22 cellular contexts compared by ENCODE assay signal in genomic region chr3:31921833-31922232, GRCh38. TPM values are rescaled to one million over a fixed set of nuclear protein-coding genes. Genes with fewer than 3 reads are reported as not detected.
A peak's percentile ranks its signal among the peaks of the same experiment; 100 is the strongest.
DNase-seq lines count a peak whose midpoint lies in the region; ATAC-seq, FAIRE-seq and TF ChIP-seq lines count a peak whose summit lies in the region.
"Had no signal": no experiment of that assay in that cellular context is flagged by ENCODE, and none has a peak within 500 bp of the region (broad histone marks: within the 10 kb centered on the region; RNA-seq: fewer than 3 reads in every experiment).

No MANE protein-coding gene starts in this region.

- H3K4me1 ChIP-seq in A549 (peaks cover 10% of the 10 kb centered on the region), GM23338 (ENCODE audit: insufficient read depth) (peaks cover 62% of the 10 kb centered on the region), Karpas-422 (ENCODE audit: low read length) (peaks cover 72% of the 10 kb centered on the region), K562 (replicated peaks in 1 of 2; ENCODE audit: control insufficient read depth in 2 of 2, insufficient read depth in 2 of 2, low read length in 2 of 2) (no peaks in the 10 kb centered on the region), gastrocnemius medialis (no peaks in the 10 kb centered on the region)

- no peak for TF ChIP-seq CTCF in A549 (IDR thresholded peaks at IDR 0.05)
- TF ChIP-seq CTCF in GM23338 (conservative IDR thresholded peaks at IDR 0.05; ENCODE audit: low read depth in 2 of 2): no peak
- no peak for TF ChIP-seq CTCF in K562 (IDR thresholded peaks at IDR 0.05 in 2 of 3, conservative IDR thresholded peaks at IDR 0.05 in 1 of 3; ENCODE audit: insufficient read depth in 2 of 3, low read depth in 1 of 3, low read length in 3 of 3)
- no peak for TF ChIP-seq CTCF in gastrocnemius medialis (IDR thresholded peaks at IDR 0.05 in 4 of 5, conservative IDR thresholded peaks at IDR 0.05 in 1 of 5)

- CTCF ChIA-PET in A549 (lab: Yijun Ruan, JAX) (no interaction called here), K562 (lab: Yijun Ruan, JAX; ENCODE audit: low intra/inter-chr PET ratio) (no interaction called here)

- H3K4me2 ChIP-seq in A549: no peak overlapping the region
- H3K4me2 ChIP-seq in GM23338: no peak overlapping the region
- no peak overlapping the region for H3K4me2 ChIP-seq in Karpas-422 (ENCODE audit: low read depth, low read length, poor library complexity, severe bottlenecking)
- H3K4me2 ChIP-seq in K562 (ENCODE audit: insufficient read depth, low read length): no peak overlapping the region
- H3K4me2 ChIP-seq: BLaER1 treated with 17β-estradiol and CSF1 and Interleukin-3, amounts not matched to agents 10 nM and 100 nM had no signal

- TF ChIP-seq EP300 in A549 (IDR thresholded peaks at IDR 0.05): no peak
- TF ChIP-seq EP300 in K562 (IDR thresholded peaks at IDR 0.05; ENCODE audit: low read length): no peak

- 71% methylated on average over 4 of the region's 4 CpGs for WGBS in A549 (ENCODE audit: missing lambda C conversion rate)
- under 1% methylated on average over 4 of the region's 4 CpGs for WGBS in K562 (ENCODE audit: insufficient coverage, low coverage, missing lambda C conversion rate)

- no peaks in the 10 kb centered on the region for H3K36me3 ChIP-seq in GM23338 (ENCODE audit: insufficient read depth)
- H3K36me3 ChIP-seq in Karpas-422 (ENCODE audit: insufficient read depth, low read length): peaks cover 38% of the 10 kb centered on the region
- H3K36me3 ChIP-seq in K562 (ENCODE audit: control insufficient read depth, insufficient read depth, low read length): no peaks in the 10 kb centered on the region
- H3K36me3 ChIP-seq in gastrocnemius medialis: no peaks in the 10 kb centered on the region
- H3K36me3 ChIP-seq: BLaER1 treated with 17β-estradiol and CSF1 and Interleukin-3, amounts not matched to agents 10 nM and 100 nM had no signal

- peaks cover 94% of the 10 kb centered on the region for H3K79me2 ChIP-seq in GM23338 (replicated peaks; ENCODE audit: insufficient read depth)
- H3K79me2 ChIP-seq in Karpas-422 (ENCODE audit: low read length): peaks cover 89% of the 10 kb centered on the region
- no peaks in the 10 kb centered on the region for H3K79me2 ChIP-seq in K562 (ENCODE audit: control insufficient read depth, insufficient read depth, low read length)

- H3K27ac Mint-ChIP-seq in GM23338: no peak overlapping the region
- H3K27ac Mint-ChIP-seq in effector memory CD8-positive, alpha-beta T cell: no peak overlapping the region
- H3K27ac Mint-ChIP-seq: CD8-positive, alpha-beta T cell; HFFc6 had no signal

- peaks cover 4% of the 10 kb centered on the region for H3K27me3 Mint-ChIP-seq in GM23338 (ENCODE audit: insufficient read depth, low read depth, poor library complexity)
- H3K27me3 Mint-ChIP-seq in effector memory CD8-positive, alpha-beta T cell: peaks cover 10 to 24% of the 10 kb centered on the region in 2 donors
- H3K27me3 Mint-ChIP-seq: B cell had no signal

- H3K9me1 ChIP-seq in K562 (ENCODE audit: control insufficient read depth, insufficient read depth, low read length): no peaks in the 10 kb centered on the region

- in situ Hi-C loops in K562 (cut with MboI) (no loop called here), gastrocnemius medialis (cut with MboI; ENCODE audit: low sequenced_read_pairs in 4 of 4) (no loop called here)

- peaks cover 60% of the 10 kb centered on the region for H3K4me1 Mint-ChIP-seq in GM23338
- H3K4me1 Mint-ChIP-seq in effector memory CD8-positive, alpha-beta T cell (ENCODE audit: low read depth in 2 of 2): peaks cover 0 to 6% of the 10 kb centered on the region in 2 donors

- H3K27ac ChIP-seq in A549: no peak overlapping the region
- 0 out of 2 replicates have a peak overlapping the region, but pooled peaks have one; percentile 29 for H3K27ac ChIP-seq in GM23338 (ENCODE audit: low read depth)
- H3K27ac ChIP-seq in Karpas-422 (ENCODE audit: low read length): peak overlapping the region; percentile 99; the same call in 1 of the 2 replicates
- H3K27ac ChIP-seq in K562 (ENCODE audit: extremely low read depth, low read depth, low read length): no peak overlapping the region
- H3K27ac ChIP-seq in gastrocnemius medialis: no peak overlapping the region
- H3K27ac ChIP-seq: BLaER1 treated with 17β-estradiol and CSF1 and Interleukin-3, amounts not matched to agents 10 nM and 100 nM; HL-60 had no signal

- no peak for TF ChIP-seq POLR2A in A549 (IDR thresholded peaks at IDR 0.05; ENCODE audit: low read length)
- TF ChIP-seq POLR2A in K562 (conservative IDR thresholded peaks at IDR 0.05): no peak
- no peak for TF ChIP-seq POLR2A in gastrocnemius medialis (IDR thresholded peaks at IDR 0.05)

- DNase-seq in A549 (ENCODE audit: low read depth in 1 of 2, low spot score in 1 of 2) (no peak), GM23338 (ENCODE audit: low spot score) (no peak), Karpas-422 (no peak), K562 (ENCODE audit: extremely low read depth in 1 of 4, low spot score in 3 of 4) (no peak), SKM-1 (lab: John Stamatoyannopoulos, UW; ENCODE audit: unreplicated experiment) (no peak), NCI-H82 (lab: John Stamatoyannopoulos, UW) (no peak), gastrocnemius medialis (no peak)
- no peak for DNase-seq in effector memory CD8-positive, alpha-beta T cell
- DNase-seq: 8988T; CD8-positive, alpha-beta T cell; DMS 273 treated with DMSO at 0.1 percent for 48 hours; DMS53; DND-41; GOT3; H7; HFFc6 had no signal

- H3K9me3 ChIP-seq in A549 (0 out of 3 replicates have a peak, but pooled peaks cover 7% of the 10 kb centered on the region), Karpas-422 (ENCODE audit: low read length) (peaks cover 7% of the 10 kb centered on the region; the same call in 1 of the 2 replicates), K562 (replicated peaks; ENCODE audit: control insufficient read depth, insufficient read depth, low read depth, low read length) (no peaks in the 10 kb centered on the region), gastrocnemius medialis (no peaks in the 10 kb centered on the region)

- no TSS peak for BruUV-seq in K562 (replicated peaks; lab: Mats Ljungman, UMichigan)

- no peak overlapping the region for H2AFZ ChIP-seq in GM23338
- no peak overlapping the region for H2AFZ ChIP-seq in Karpas-422 (ENCODE audit: low read length)
- no peak overlapping the region for H2AFZ ChIP-seq in K562 (ENCODE audit: low read depth, low read length)

- POLR2A ChIA-PET in A549 (lab: Yijun Ruan, JAX) (no interaction called here), K562 (lab: Yijun Ruan, JAX) (no interaction called here)

- FAIRE-seq in A549 (lab: Jason Lieb, UNC) (no peak), K562 (lab: Jason Lieb, UNC) (no peak)
- FAIRE-seq: G401.6, GM12891 had no signal

- H3K9me2 ChIP-seq in GM23338 (ENCODE audit: insufficient read depth) (peaks cover 4% of the 10 kb centered on the region; the same call in 1 of the 2 replicates), Karpas-422 (replicated peaks; ENCODE audit: insufficient read depth, low read length) (no peaks in the 10 kb centered on the region)

- H3K4me3 Mint-ChIP-seq in GM23338: no peak overlapping the region
- H3K4me3 Mint-ChIP-seq in effector memory CD8-positive, alpha-beta T cell: no peak overlapping the region
- H3K4me3 Mint-ChIP-seq: B cell; CD8-positive, alpha-beta T cell; HFFc6 had no signal

- H3K9ac ChIP-seq in Karpas-422 (ENCODE audit: low read length): no peak overlapping the region
- no peak overlapping the region for H3K9ac ChIP-seq in K562 (ENCODE audit: insufficient read depth in 1 of 2, low read depth in 2 of 2, low read length in 2 of 2)
- H3K9ac ChIP-seq: BLaER1 treated with 17β-estradiol and CSF1 and Interleukin-3, amounts not matched to agents 10 nM and 100 nM had no signal

- ATAC-seq in A549 (no peak), GM23338 (no peak), K562 (no peak), gastrocnemius medialis (no peak)
- no peak for ATAC-seq in effector memory CD8-positive, alpha-beta T cell (replicated peaks)
- ATAC-seq: CD8-positive, alpha-beta T cell; HCT116 had no signal

- no peak for TF ChIP-seq RAD21 in A549 (conservative IDR thresholded peaks at IDR 0.05 in 1 of 2, IDR thresholded peaks at IDR 0.05 in 1 of 2)
- no peak for TF ChIP-seq RAD21 in K562 (CRISPR knock-in tag; conservative IDR thresholded peaks at IDR 0.05 in 1 of 2, IDR thresholded peaks at IDR 0.05 in 1 of 2)

- intact Hi-C loops in K562 (cut with micrococcal nuclease) (no loop called here), gastrocnemius medialis (cut with DNase I; ENCODE audit: low total_unique reads) (no loop called here)

- peaks cover 17% of the 10 kb centered on the region for H3K9me3 Mint-ChIP-seq in GM23338
- peaks cover 0 to 16% of the 10 kb centered on the region in 2 donors for H3K9me3 Mint-ChIP-seq in effector memory CD8-positive, alpha-beta T cell

- H3F3A ChIP-seq in GM23338 (replicated peaks; ENCODE audit: low read depth): peaks cover 4% of the 10 kb centered on the region; the same call in 1 of the 2 replicates

- H3K36me3 Mint-ChIP-seq in GM23338 (ENCODE audit: low read depth): peaks cover 33% of the 10 kb centered on the region
- peaks cover 3% of the 10 kb centered on the region for H3K36me3 Mint-ChIP-seq in effector memory CD8-positive, alpha-beta T cell (ENCODE audit: insufficient read depth)
- H3K36me3 Mint-ChIP-seq: CD8-positive, alpha-beta T cell had no signal

- H3K4me3 ChIP-seq in A549 (no peak overlapping the region), GM23338 (no peak overlapping the region), Karpas-422 (ENCODE audit: low read length) (no peak overlapping the region), K562 (no peak overlapping the region), gastrocnemius medialis (no peak overlapping the region)
- H3K4me3 ChIP-seq: BLaER1 treated with 17β-estradiol and CSF1 and Interleukin-3, amounts not matched to agents 10 nM and 100 nM had no signal

- H4K20me1 ChIP-seq in GM23338 (replicated peaks; ENCODE audit: insufficient read depth) (peaks cover 14% of the 10 kb centered on the region; the same call in 1 of the 2 replicates), Karpas-422 (ENCODE audit: insufficient read depth, low read depth, low read length) (no peaks in the 10 kb centered on the region), K562 (replicated peaks; ENCODE audit: control insufficient read depth, insufficient read depth, low read length) (no peaks in the 10 kb centered on the region)
- H4K20me1 ChIP-seq: BLaER1 treated with 17β-estradiol and CSF1 and Interleukin-3, amounts not matched to agents 10 nM and 100 nM had no signal

- no peaks in the 10 kb centered on the region for H3K27me3 ChIP-seq in GM23338 (ENCODE audit: insufficient read depth)
- no peaks in the 10 kb centered on the region for H3K27me3 ChIP-seq in Karpas-422 (ENCODE audit: low read length)
- H3K27me3 ChIP-seq in K562 (ENCODE audit: control insufficient read depth in 2 of 2, insufficient read depth in 2 of 2, low read length in 2 of 2): no peaks in the 10 kb centered on the region
- no peaks in the 10 kb centered on the region for H3K27me3 ChIP-seq in gastrocnemius medialis
- H3K27me3 ChIP-seq: BLaER1 treated with 17β-estradiol and CSF1 and Interleukin-3, amounts not matched to agents 10 nM and 100 nM had no signal

RNA-seq across cellular contexts. Expression of gene OSBPL10, which starts 59.2 kb away (rescaled TPM):
- polyA plus RNA-seq in A549 (2011; rRNA removed): 17.0 and 20.2 TPM in 2 replicates
- polyA plus RNA-seq in A549 (2012; cell fraction: cytosol; rRNA removed): 7.7 and 10.9 TPM in 2 replicates
- polyA plus RNA-seq in A549 (2012; cell fraction: nucleus; rRNA removed): 9.6 and 17.4 TPM in 2 replicates
- polyA plus RNA-seq in A549 (2017; fragmentation: RNase III; extraction: RNeasy Plus Mini Kit Qiagen cat#74134 plus additional on column Dnase treatment): 8.8 to 9.7 TPM (median 9.2 TPM) in 3 replicates
- 44.9 and 45.5 TPM in 2 replicates for polyA minus RNA-seq in A549 (2011; rRNA and poly(A)+ RNA removed)
- 149 and 204 TPM in 2 replicates for total RNA-seq in GM23338 (2014; rRNA removed; shearing (Covaris generic))
- polyA plus RNA-seq in GM23338 (2016; fragmentation: Nextera tagmentation; extraction: Ambion mirVana): 20.0 and 23.8 TPM in 2 replicates
- 87.0 and 106 TPM in 2 replicates for total RNA-seq in Karpas-422 (2014; rRNA removed; shearing (Covaris generic); ENCODE audit: low replicate concordance)
- total RNA-seq in K562 (2011; cell fraction: chromatin; rRNA removed; ENCODE audit: low replicate concordance): 0.07 TPM in 1 of 2 replicates, not detected in the other
- total RNA-seq in K562 (2011; cell fraction: nucleolus; rRNA removed): not detected in 2 replicates
- total RNA-seq in K562 (2011; cell fraction: nucleoplasm; rRNA removed): 1.2 TPM in 1 of 2 replicates, not detected in the other
- 0.12 TPM in 1 of 2 replicates, not detected in the other for total RNA-seq in K562 (2014; rRNA removed)
- total RNA-seq in K562 (2014; rRNA removed; fragmentation: Illumina TruSeq; extraction: Trizol): 0.04 TPM in 1 of 2 replicates, not detected in the other
- total RNA-seq in K562 (2015; rRNA removed; fragmentation: Illumina TruSeq; extraction: Trizol): not detected in 2 replicates
- 0.18 and 0.56 TPM in 2 replicates for total RNA-seq in K562 (2021)
- 0.14 TPM in 1 of 2 replicates, not detected in the other for polyA plus RNA-seq in K562 (2011; rRNA removed)
- polyA plus RNA-seq in K562 (2011; cell fraction: cytosol; rRNA removed): 0.07 TPM in 1 of 2 replicates, not detected in the other
- polyA plus RNA-seq in K562 (2011; cell fraction: nucleus; rRNA removed): 0.24 TPM in 1 of 2 replicates, not detected in the other
- polyA plus RNA-seq in K562 (2012): 0.23 and 0.60 TPM in 2 replicates
- 0.19 TPM in 1 of 2 replicates, not detected in the other for polyA plus RNA-seq in K562 (2014; fragmentation: Illumina TruSeq; extraction: Trizol)
- under 1 TPM; 0.07 to 0.15 TPM for polyA plus RNA-seq in K562 (2014; fragmentation: Nextera tagmentation; extraction: Ambion mirVana)
- polyA plus RNA-seq in K562 (2014; rRNA removed): 0.03 and 0.18 TPM in 2 replicates
- not detected in 2 replicates for polyA minus RNA-seq in K562 (2011; rRNA and poly(A)+ RNA removed)
- polyA minus RNA-seq in K562 (2011; cell fraction: cytosol; rRNA and poly(A)+ RNA removed): 0.29 TPM in 1 of 2 replicates, not detected in the other
- 0.13 TPM in 1 of 2 replicates, not detected in the other for polyA minus RNA-seq in K562 (2011; cell fraction: nucleus; rRNA and poly(A)+ RNA removed)
- total RNA-seq in gastrocnemius medialis: 1 to 10 TPM; 1.4 to 7.0 (median 3.8) TPM

RNA-seq across cellular contexts. Expression of gene ZNF860, which starts 59.7 kb away (rescaled TPM):
- polyA plus RNA-seq in A549 (2011; rRNA removed) (2.4 and 3.0 TPM in 2 replicates), A549 (2017; fragmentation: RNase III; extraction: RNeasy Plus Mini Kit Qiagen cat#74134 plus additional on column Dnase treatment) (1.3 to 1.6 TPM (median 1.6 TPM) in 3 replicates), GM23338 (2016; fragmentation: Nextera tagmentation; extraction: Ambion mirVana) (2.7 and 5.2 TPM in 2 replicates), K562 (2011; rRNA removed) (not detected in 2 replicates), K562 (2014; fragmentation: Illumina TruSeq; extraction: Trizol) (not detected in 2 replicates), K562 (2014; fragmentation: Nextera tagmentation; extraction: Ambion mirVana) (not detected), K562 (2014; rRNA removed) (not detected in 2 replicates)
- 0.41 and 0.65 TPM in 2 replicates for polyA plus RNA-seq in A549 (2012; cell fraction: cytosol; rRNA removed)
- polyA plus RNA-seq in A549 (2012; cell fraction: nucleus; rRNA removed): 0.21 and 0.22 TPM in 2 replicates
- 3.3 and 4.1 TPM in 2 replicates for polyA minus RNA-seq in A549 (2011; rRNA and poly(A)+ RNA removed)
- 12.4 and 14.7 TPM in 2 replicates for total RNA-seq in GM23338 (2014; rRNA removed; shearing (Covaris generic))
- total RNA-seq in Karpas-422 (2014; rRNA removed; shearing (Covaris generic); ENCODE audit: low replicate concordance): 14.6 and 22.4 TPM in 2 replicates
- not detected in 2 replicates for total RNA-seq in K562 (2011; cell fraction: chromatin; rRNA removed; ENCODE audit: low replicate concordance)
- total RNA-seq in K562 (2011; cell fraction: nucleolus; rRNA removed): not detected in 2 replicates
- not detected in 2 replicates for total RNA-seq in K562 (2011; cell fraction: nucleoplasm; rRNA removed)
- total RNA-seq in K562 (2014; rRNA removed) (not detected in 2 replicates), K562 (2014; rRNA removed; fragmentation: Illumina TruSeq; extraction: Trizol) (not detected in 2 replicates), K562 (2015; rRNA removed; fragmentation: Illumina TruSeq; extraction: Trizol) (not detected in 2 replicates), K562 (2021) (not detected in 2 replicates), gastrocnemius medialis (under 1 TPM in 1 of 4 donors, not detected in 3; 0.07 TPM)
- polyA plus RNA-seq in K562 (2011; cell fraction: cytosol; rRNA removed): not detected in 2 replicates
- not detected in 2 replicates for polyA plus RNA-seq in K562 (2011; cell fraction: nucleus; rRNA removed)
- not detected in 2 replicates for polyA plus RNA-seq in K562 (2012)
- polyA minus RNA-seq in K562 (2011; rRNA and poly(A)+ RNA removed): not detected in 2 replicates
- polyA minus RNA-seq in K562 (2011; cell fraction: cytosol; rRNA and poly(A)+ RNA removed): not detected in 2 replicates
- not detected in 2 replicates for polyA minus RNA-seq in K562 (2011; cell fraction: nucleus; rRNA and poly(A)+ RNA removed)
- total RNA-seq: CD8-positive, alpha-beta T cell had no signal

Comparison
In these comparisons a context has a peak if more than half of its experiments do, and no peak if none do; other contexts are left out.
1. H3K27ac ChIP-seq: peak in GM23338 (single experiment) and Karpas-422 (single experiment); none in A549 (0 of 2), K562 (single experiment) and gastrocnemius medialis (0 of 4).
2. RNA of gene OSBPL10, which starts 59.2 kb away (total RNA-seq): 149 to 204 TPM in GM23338 and 87.0 to 106 TPM in Karpas-422; 1.4 to 7.0 TPM in gastrocnemius medialis and 0.04 to 1.2 TPM in K562; every median in the first group is over 10 times any median in the second.
3. RNA of gene ZNF860, which starts 59.7 kb away (total RNA-seq): 14.6 to 22.4 TPM in Karpas-422 and 12.4 to 14.7 TPM in GM23338; not detected in K562 and 0.07 TPM in gastrocnemius medialis; every median in the first group is over 10 times any median in the second.
4. Of the 35 proteins assayed by ChIP-seq in both K562 and A549: peak only in K562: none; only in A549: none; in both: MAFK; in neither: 34.